8 cellular contexts compared by ENCODE assay signal in the genomic region with DNA sequence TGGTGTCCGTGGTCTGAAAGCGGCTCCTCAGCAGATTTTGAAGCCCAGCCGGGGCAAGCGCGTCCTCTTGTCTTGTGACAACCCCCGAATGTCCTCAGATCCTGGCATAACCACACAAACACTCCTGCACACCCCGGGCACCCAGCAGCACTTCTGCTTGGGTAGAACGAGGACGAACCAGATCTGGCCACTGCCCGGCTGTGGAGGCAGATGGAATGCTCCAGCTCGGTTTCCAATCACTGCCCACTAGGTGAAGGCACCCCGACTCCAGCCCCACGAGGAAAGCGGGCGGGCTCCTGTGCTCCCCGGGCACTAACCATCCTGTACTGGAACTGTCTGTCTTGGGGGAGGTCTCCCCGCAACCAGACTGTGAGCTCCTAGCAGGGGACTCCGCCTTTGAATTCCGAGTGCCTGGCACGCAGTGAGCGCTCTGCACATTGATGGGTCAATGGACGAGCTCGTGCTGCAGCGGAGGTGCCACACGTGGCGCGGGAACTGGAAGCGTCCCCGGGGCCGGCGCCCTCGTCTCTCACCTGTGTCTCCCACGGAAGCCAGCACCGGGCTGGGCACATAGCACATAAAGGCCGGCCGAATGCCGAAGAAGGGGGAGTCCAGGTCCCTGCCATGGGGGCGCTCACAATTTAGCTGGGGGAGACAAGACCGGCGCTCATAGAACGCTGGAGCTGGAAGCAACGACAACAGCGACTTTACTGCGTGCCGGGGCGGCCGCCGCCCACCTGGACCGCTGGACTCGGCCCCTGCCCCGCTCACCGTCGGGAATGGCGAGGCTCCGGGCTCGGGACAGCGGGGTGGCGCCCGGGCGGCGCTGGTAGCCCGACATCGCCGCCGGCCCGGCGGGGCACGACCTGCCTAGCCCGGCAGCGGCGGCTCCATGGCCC. TPM values are rescaled to one million over a fixed set of nuclear protein-coding genes. Genes with fewer than 3 reads are reported as not detected.
A peak's percentile ranks its signal among the peaks of the same experiment; 100 is the strongest.
DNase-seq lines count a peak whose midpoint lies in the region; ATAC-seq, FAIRE-seq and TF ChIP-seq lines count a peak whose summit lies in the region.

No MANE protein-coding gene starts in this region.

- FAIRE-seq in endothelial cell of umbilical vein (lab: Jason Lieb, UNC) = peak; percentile 38

- no peaks in the 10 kb centered on the region for H3K9me3 ChIP-seq in ES-I3 (ENCODE audit: control insufficient read depth, insufficient read depth, low read length)
- H3K9me3 ChIP-seq in endothelial cell of umbilical vein (replicated peaks; ENCODE audit: control insufficient read depth, insufficient read depth, low read length) = no peaks in the 10 kb centered on the region
- no peaks in the 10 kb centered on the region for H3K9me3 ChIP-seq in mucosa of stomach (ENCODE audit: control insufficient read depth, low read length)
- no peaks in the 10 kb centered on the region for H3K9me3 ChIP-seq in thymus (ENCODE audit: control insufficient read depth)

- H3K9ac ChIP-seq in ES-I3 (ENCODE audit: low read depth, low read length) = peak overlapping the region; percentile 74
- H3K9ac ChIP-seq in KMS-11 = peak overlapping the region; percentile 93
- peak overlapping the region; percentile 41 for H3K9ac ChIP-seq in endothelial cell of umbilical vein (replicated peaks; ENCODE audit: extremely low read depth, insufficient read depth, low read length)
- H3K9ac ChIP-seq in mucosa of stomach (ENCODE audit: low read length) = peak overlapping the region; percentile 28

- H3K27ac ChIP-seq in KMS-11 (peak overlapping the region; percentile 74), endothelial cell of umbilical vein (ENCODE audit: insufficient read depth, low read depth, low read length) (peak overlapping the region; percentile 57), thymus (ENCODE audit: low read depth) (peak overlapping the region; percentile 70)

- H4K20me1 ChIP-seq in KMS-11 (ENCODE audit: insufficient read depth) (peaks cover 4% of the 10 kb centered on the region; the same call in 1 of the 2 replicates), endothelial cell of umbilical vein (replicated peaks; ENCODE audit: control insufficient read depth, extremely low read depth, insufficient read depth, low read length) (no peaks in the 10 kb centered on the region)

- TSS peak; percentile 63 for BruUV-seq in endothelial cell of umbilical vein (replicated peaks; lab: Mats Ljungman, UMichigan)

- TF ChIP-seq CTCF in KMS-11 (conservative IDR thresholded peaks at IDR 0.05; ENCODE audit: low read depth, low read length) = no peak
- TF ChIP-seq CTCF in endothelial cell of umbilical vein (IDR thresholded peaks at IDR 0.05; ENCODE audit: extremely low read depth in 1 of 2, insufficient read depth in 1 of 2, low read depth in 1 of 2, low read length in 2 of 2) = no peak

- 17% methylated on average over 71 of the region's 71 CpGs for WGBS in thymus

- intact Hi-C loops in endothelial cell of umbilical vein (cut with micrococcal nuclease) = loop anchor here (1.0 to 2.0 kb wide), 2 partner anchors 10 to 29 kb away; a partner anchor contains a TSS

- CTCF ChIA-PET in endothelial cell of umbilical vein (lab: Charles Lee) = interaction anchor here (0.8 to 1.5 kb wide), 7 partner anchors 9 to 97 kb away, joined by 3 to 12 read pairs (median 3); a partner anchor contains a TSS

- H3K4me1 ChIP-seq in ES-I3 (ENCODE audit: insufficient read depth, low read length) = no peaks in the 10 kb centered on the region; the same call in 1 of the 2 replicates
- peaks cover 49% of the 10 kb centered on the region for H3K4me1 ChIP-seq in KMS-11 (ENCODE audit: low read depth, poor library complexity, severe bottlenecking)
- peaks cover 20% of the 10 kb centered on the region for H3K4me1 ChIP-seq in endothelial cell of umbilical vein (ENCODE audit: control insufficient read depth, extremely low read depth, insufficient read depth, low read length)
- peaks cover 16% of the 10 kb centered on the region for H3K4me1 ChIP-seq in mucosa of stomach (ENCODE audit: control insufficient read depth, insufficient read depth, low read length)
- H3K4me1 ChIP-seq in thymus (ENCODE audit: control insufficient read depth, insufficient read depth, low read length) = peaks cover 15% of the 10 kb centered on the region

- peaks cover 27% of the 10 kb centered on the region for H3K36me3 ChIP-seq in ES-I3 (ENCODE audit: insufficient read depth, low read length)
- H3K36me3 ChIP-seq in KMS-11 (ENCODE audit: insufficient read depth) = no peaks in the 10 kb centered on the region
- peaks cover 6 to 28% of the 10 kb centered on the region in 2 experiments for H3K36me3 ChIP-seq in endothelial cell of umbilical vein (ENCODE audit: control insufficient read depth in 2 of 2, extremely low read depth in 1 of 2, insufficient read depth in 2 of 2, low read length in 2 of 2)
- peaks cover 10% of the 10 kb centered on the region for H3K36me3 ChIP-seq in mucosa of stomach (ENCODE audit: control insufficient read depth, insufficient read depth, low read length)
- H3K36me3 ChIP-seq in thymus (ENCODE audit: control insufficient read depth, insufficient read depth) = peaks cover 48% of the 10 kb centered on the region

- H3K4me3 ChIP-seq in KMS-11 (IDR thresholded peaks at IDR 0.05; ENCODE audit: insufficient read depth, low read depth, low read length) (no peak overlapping the region), endothelial cell of umbilical vein (replicated peaks in 1 of 3; ENCODE audit: insufficient read depth in 1 of 3, low read depth in 1 of 3, low read length in 3 of 3) (peak overlapping the region; percentile 3 to 78 (median 46)), mucosa of stomach (ENCODE audit: low read length) (peak overlapping the region; percentile 63), thymus (ENCODE audit: low read length) (peak overlapping the region; percentile 79)

- no peaks in the 10 kb centered on the region for H3K9me1 ChIP-seq in endothelial cell of umbilical vein (replicated peaks; ENCODE audit: control insufficient read depth, extremely low read depth, insufficient read depth, low read length)

- ATAC-seq in GM21529 (IDR thresholded peaks at IDR 0.05; ENCODE audit: unreplicated experiment) = peak; percentile 27
- no peak for ATAC-seq in HG03139 (IDR thresholded peaks at IDR 0.05; ENCODE audit: unreplicated experiment)

- H3K27me3 ChIP-seq in KMS-11 (ENCODE audit: insufficient read depth, low read depth) (no peaks in the 10 kb centered on the region), endothelial cell of umbilical vein (ENCODE audit: control insufficient read depth in 2 of 2, insufficient read depth in 2 of 2, low read length in 2 of 2) (no peaks in the 10 kb centered on the region), mucosa of stomach (ENCODE audit: control insufficient read depth, insufficient read depth, low read length) (no peaks in the 10 kb centered on the region), thymus (ENCODE audit: control insufficient read depth, insufficient read depth) (no peaks in the 10 kb centered on the region)

- TF ChIP-seq POLR2A in endothelial cell of umbilical vein (IDR thresholded peaks at IDR 0.05; ENCODE audit: low read depth, low read length) = no peak

- peaks cover 52% of the 10 kb centered on the region for H3K79me2 ChIP-seq in KMS-11 (ENCODE audit: insufficient read depth, low read depth)
- H3K79me2 ChIP-seq in endothelial cell of umbilical vein (ENCODE audit: control insufficient read depth, insufficient read depth, low read length) = peaks cover 43% of the 10 kb centered on the region

- POLR2A ChIA-PET in endothelial cell of umbilical vein (lab: Charles Lee) = no interaction called here

- H3K4me2 ChIP-seq in KMS-11 = peak overlapping the region; percentile 91
- peak overlapping the region; percentile 23 for H3K4me2 ChIP-seq in endothelial cell of umbilical vein (ENCODE audit: insufficient read depth, low read length)

- peak overlapping the region; percentile 32; the same call in 1 of the 2 replicates for H2AFZ ChIP-seq in KMS-11 (ENCODE audit: low read depth)
- peak overlapping the region; percentile 6 for H2AFZ ChIP-seq in endothelial cell of umbilical vein (ENCODE audit: low read depth, low read length)

- dilution Hi-C loops in endothelial cell of umbilical vein (cut with MboI; ENCODE audit: extremely low pct_ligation_motif_present, low sequenced_read_pairs) = no loop called here

- DNase-seq in activated CD4-positive, alpha-beta T cell treated with anti-CD3 and anti-CD28 coated beads, Interleukin-2, amount 50 U/mL, for 1 hour = peak; percentile 25
- peak; percentile 44 for DNase-seq in endothelial cell of umbilical vein (ENCODE audit: low read depth, low spot score)

RNA-seq across cellular contexts. Expression of a gene that starts 0.6 kb away (rescaled TPM):
- 47.3 and 61.6 TPM in 2 replicates for total RNA-seq in endothelial cell of umbilical vein
- 32.4 and 36.0 TPM in 2 replicates for polyA plus RNA-seq in endothelial cell of umbilical vein
- polyA plus RNA-seq in endothelial cell of umbilical vein (2011; cell fraction: cytosol; rRNA removed) = 29.4 and 31.9 TPM in 2 replicates
- 117 TPM in 2 replicates for polyA plus RNA-seq in endothelial cell of umbilical vein (2011; cell fraction: nucleus; rRNA removed)
- 50.2 and 50.6 TPM in 2 replicates for polyA plus RNA-seq in endothelial cell of umbilical vein (2012)
- polyA minus RNA-seq in endothelial cell of umbilical vein = 18.1 and 23.9 TPM in 2 replicates
- polyA minus RNA-seq in endothelial cell of umbilical vein (2011; cell fraction: cytosol; rRNA and poly(A)+ RNA removed) = 64.9 TPM
- 26.6 and 39.5 TPM in 2 replicates for polyA minus RNA-seq in endothelial cell of umbilical vein (2011; cell fraction: nucleus; rRNA and poly(A)+ RNA removed)
- polyA plus RNA-seq in thymus = 60.3 TPM

RNA-seq across cellular contexts. Expression of a gene that starts 0.7 kb away (rescaled TPM):
- total RNA-seq in endothelial cell of umbilical vein = 75.3 and 77.2 TPM in 2 replicates
- polyA plus RNA-seq in endothelial cell of umbilical vein (66.7 and 69.0 TPM in 2 replicates), thymus (52.3 TPM)
- 50.3 and 55.1 TPM in 2 replicates for polyA plus RNA-seq in endothelial cell of umbilical vein (2011; cell fraction: cytosol; rRNA removed)
- polyA plus RNA-seq in endothelial cell of umbilical vein (2011; cell fraction: nucleus; rRNA removed) = 152 and 169 TPM in 2 replicates
- polyA plus RNA-seq in endothelial cell of umbilical vein (2012) = 108 and 119 TPM in 2 replicates
- 43.2 and 43.6 TPM in 2 replicates for polyA minus RNA-seq in endothelial cell of umbilical vein
- 43.1 TPM for polyA minus RNA-seq in endothelial cell of umbilical vein (2011; cell fraction: cytosol; rRNA and poly(A)+ RNA removed)
- 31.3 and 33.9 TPM in 2 replicates for polyA minus RNA-seq in endothelial cell of umbilical vein (2011; cell fraction: nucleus; rRNA and poly(A)+ RNA removed)

RNA-seq across cellular contexts. Expression of a gene that starts 9.8 kb away (rescaled TPM):
- 14.7 and 17.5 TPM in 2 replicates for total RNA-seq in endothelial cell of umbilical vein
- polyA plus RNA-seq in endothelial cell of umbilical vein (6.7 and 8.4 TPM in 2 replicates), thymus (11.3 TPM)
- polyA plus RNA-seq in endothelial cell of umbilical vein (2011; cell fraction: cytosol; rRNA removed) = 3.6 and 4.5 TPM in 2 replicates
- polyA plus RNA-seq in endothelial cell of umbilical vein (2011; cell fraction: nucleus; rRNA removed) = 35.6 and 37.7 TPM in 2 replicates
- 11.7 and 14.4 TPM in 2 replicates for polyA plus RNA-seq in endothelial cell of umbilical vein (2012)
- polyA minus RNA-seq in endothelial cell of umbilical vein = 4.2 and 6.7 TPM in 2 replicates
- polyA minus RNA-seq in endothelial cell of umbilical vein (2011; cell fraction: cytosol; rRNA and poly(A)+ RNA removed) = 5.0 TPM
- polyA minus RNA-seq in endothelial cell of umbilical vein (2011; cell fraction: nucleus; rRNA and poly(A)+ RNA removed) = 5.9 and 10.7 TPM in 2 replicates

RNA-seq across cellular contexts. Expression of a gene that starts 29.8 kb away (rescaled TPM):
- 22.9 and 24.5 TPM in 2 replicates for total RNA-seq in endothelial cell of umbilical vein
- 15.0 and 17.1 TPM in 2 replicates for polyA plus RNA-seq in endothelial cell of umbilical vein
- polyA plus RNA-seq in endothelial cell of umbilical vein (2011; cell fraction: cytosol; rRNA removed) = 10.2 and 12.4 TPM in 2 replicates
- polyA plus RNA-seq in endothelial cell of umbilical vein (2011; cell fraction: nucleus; rRNA removed) = 49.6 and 50.0 TPM in 2 replicates
- polyA plus RNA-seq in endothelial cell of umbilical vein (2012) = 10.9 and 15.1 TPM in 2 replicates
- polyA minus RNA-seq in endothelial cell of umbilical vein = 8.5 and 9.1 TPM in 2 replicates
- 6.8 TPM for polyA minus RNA-seq in endothelial cell of umbilical vein (2011; cell fraction: cytosol; rRNA and poly(A)+ RNA removed)
- polyA minus RNA-seq in endothelial cell of umbilical vein (2011; cell fraction: nucleus; rRNA and poly(A)+ RNA removed) = 10.5 and 15.5 TPM in 2 replicates
- polyA plus RNA-seq in thymus = 17.5 TPM

RNA-seq across cellular contexts. Expression of a gene that starts 36.3 kb away (rescaled TPM):
- total RNA-seq in endothelial cell of umbilical vein = 0.16 and 0.71 TPM in 2 replicates
- polyA plus RNA-seq in endothelial cell of umbilical vein (0.19 and 0.22 TPM in 2 replicates), thymus (3.5 TPM)
- polyA plus RNA-seq in endothelial cell of umbilical vein (2011; cell fraction: cytosol; rRNA removed) = 0.13 and 0.23 TPM in 2 replicates
- 0.83 and 0.88 TPM in 2 replicates for polyA plus RNA-seq in endothelial cell of umbilical vein (2011; cell fraction: nucleus; rRNA removed)
- polyA plus RNA-seq in endothelial cell of umbilical vein (2012) = 0.43 and 0.74 TPM in 2 replicates
- 0.28 and 0.39 TPM in 2 replicates for polyA minus RNA-seq in endothelial cell of umbilical vein
- polyA minus RNA-seq in endothelial cell of umbilical vein (2011; cell fraction: cytosol; rRNA and poly(A)+ RNA removed) = 2.0 TPM
- 0.34 and 0.43 TPM in 2 replicates for polyA minus RNA-seq in endothelial cell of umbilical vein (2011; cell fraction: nucleus; rRNA and poly(A)+ RNA removed)

Comparison
In these comparisons a context has a peak if more than half of its experiments do, and no peak if none do; other contexts are left out.
1. H3K9ac ChIP-seq: peak in every context shown above with its lines; median percentile 93 in KMS-11; 74 in ES-I3; 41 in endothelial cell of umbilical vein; 28 in mucosa of stomach.